Comparison of ENCODE assay signal across 15 cellular contexts in genomic region chr9:104923289-104923688, GRCh38. TPM values are rescaled to one million over a fixed set of nuclear protein-coding genes. Genes with fewer than 3 reads are reported as not detected.
A peak's percentile ranks its signal among the peaks of the same experiment; 100 is the strongest.
DNase-seq lines count a peak whose midpoint lies in the region; ATAC-seq and TF ChIP-seq lines count a peak whose summit lies in the region.
"Had no signal": no experiment of that assay in that cellular context is flagged by ENCODE, and none has a peak within 500 bp of the region (broad histone marks: within the 10 kb centered on the region; RNA-seq: fewer than 3 reads in every experiment).

No MANE protein-coding gene starts in this region.

- no peaks in the 10 kb centered on the region for H3K9me3 Mint-ChIP-seq in IgD-negative memory B cell
- H3K9me3 Mint-ChIP-seq in Caco-2 (ENCODE audit: unreplicated experiment): no peaks in the 10 kb centered on the region
- H3K9me3 Mint-ChIP-seq: neural progenitor cell had no signal

- H3K4me1 Mint-ChIP-seq in IgD-negative memory B cell (peaks cover 21 to 54% (median 41%) of the 10 kb centered on the region in 3 donors), Caco-2 (ENCODE audit: low read depth, unreplicated experiment) (peaks cover 14% of the 10 kb centered on the region)

- H3K4me1 ChIP-seq in adipocyte (ENCODE audit: control insufficient read depth, insufficient read depth, low read length) (peaks cover 72% of the 10 kb centered on the region), stomach (peaks cover 16 to 81% (median 52%) of the 10 kb centered on the region in 4 donors), Caco-2 (no peaks in the 10 kb centered on the region; the same call in 1 of the 2 replicates)

- H3K4me3 Mint-ChIP-seq in IgD-negative memory B cell: peak overlapping the region in 2 of 4 donors; percentile 19 to 63
- no peak overlapping the region for H3K4me3 Mint-ChIP-seq in Caco-2 (ENCODE audit: unreplicated experiment)
- H3K4me3 Mint-ChIP-seq: neural progenitor cell had no signal

- no peaks in the 10 kb centered on the region for H3K27me3 Mint-ChIP-seq in IgD-negative memory B cell
- H3K27me3 Mint-ChIP-seq in Caco-2 (ENCODE audit: insufficient read depth, unreplicated experiment): no peaks in the 10 kb centered on the region

- CTCF ChIA-PET in Caco-2 (lab: Charles Lee): interaction anchor here (1.2 kb wide), 1 partner anchor 60 kb away, joined by 5 read pairs; no protein-coding TSS in a partner anchor

- H3K4me3 ChIP-seq in adipocyte (ENCODE audit: low read length) (peak overlapping the region; percentile 97), stomach (peak overlapping the region in 2 of 4 donors; percentile 12), Caco-2 (ENCODE audit: low read depth, low read length) (no peak overlapping the region)
- H3K4me3 ChIP-seq: heart left ventricle, neural progenitor cell had no signal

- no peak for TF ChIP-seq EP300 in stomach (IDR thresholded peaks at IDR 0.05)

- in situ Hi-C loops in ACHN (cut with HindIII; ENCODE audit: low pct_ligation_motif_present, low pct_unique_long_range_greater_than_20kb, low sequenced_read_pairs): no loop called here

- H3K27ac ChIP-seq in stomach: peak overlapping the region in 3 of 5 donors; percentile 0 to 50 (median 2)
- H3K27ac ChIP-seq: neural progenitor cell had no signal

- no peak for ATAC-seq in GM19328 (IDR thresholded peaks at IDR 0.05; ENCODE audit: unreplicated experiment)
- ATAC-seq: heart left ventricle, left colon had no signal

- no peaks in the 10 kb centered on the region for H3K27me3 ChIP-seq in adipocyte (replicated peaks; ENCODE audit: control insufficient read depth, insufficient read depth, low read length)
- H3K27me3 ChIP-seq in stomach: no peaks in the 10 kb centered on the region
- no peaks in the 10 kb centered on the region for H3K27me3 ChIP-seq in Caco-2 (replicated peaks; ENCODE audit: control insufficient read depth, insufficient read depth, low read length)
- H3K27me3 ChIP-seq: heart left ventricle, neural progenitor cell had no signal

- H3K27ac Mint-ChIP-seq in IgD-negative memory B cell (peak overlapping the region in 2 of 3 donors; percentile 23 to 26), Caco-2 (ENCODE audit: unreplicated experiment) (no peak overlapping the region)
- H3K27ac Mint-ChIP-seq: neural progenitor cell had no signal

- TF ChIP-seq CTCF in stomach (IDR thresholded peaks at IDR 0.05) (no peak), Caco-2 (IDR thresholded peaks at IDR 0.05; ENCODE audit: insufficient read depth in 1 of 2, low read depth in 1 of 2, low read length in 1 of 2, severe bottlenecking in 1 of 2, unreplicated experiment in 1 of 2) (no peak)

- H3K9me3 ChIP-seq in adipocyte (ENCODE audit: control insufficient read depth, low read length) (no peaks in the 10 kb centered on the region), stomach (no peaks in the 10 kb centered on the region), Caco-2 (no peaks in the 10 kb centered on the region)
- H3K9me3 ChIP-seq: heart left ventricle had no signal

- WGBS in stomach, 5 donors: 63 to 78% (median 69%) methylated on average over 2 of the region's 2 CpGs

- no peaks in the 10 kb centered on the region for H3K36me3 Mint-ChIP-seq in IgD-negative memory B cell
- peaks cover 18% of the 10 kb centered on the region for H3K36me3 Mint-ChIP-seq in Caco-2 (ENCODE audit: insufficient read depth, unreplicated experiment)
- H3K36me3 Mint-ChIP-seq: neural progenitor cell had no signal

- H3K36me3 ChIP-seq in adipocyte (ENCODE audit: control insufficient read depth, insufficient read depth, low read length, severe bottlenecking): peaks cover 6% of the 10 kb centered on the region
- H3K36me3 ChIP-seq in stomach: no peaks in the 10 kb centered on the region
- no peaks in the 10 kb centered on the region for H3K36me3 ChIP-seq in Caco-2 (ENCODE audit: control insufficient read depth, insufficient read depth, low read length)
- H3K36me3 ChIP-seq: neural progenitor cell had no signal

- BruUV-seq in Caco-2 (replicated peaks; lab: Mats Ljungman, UMichigan): no TSS peak

- TF ChIP-seq POLR2A in stomach (IDR thresholded peaks at IDR 0.05): no peak

- intact Hi-C loops in stomach (cut with DNase I; ENCODE audit: low total_unique reads): no loop called here
- intact Hi-C loops in Caco-2 (cut with micrococcal nuclease; ENCODE audit: unreplicated experiment): no loop called here

- DNase-seq in adipocyte (ENCODE audit: low read depth) (peak; percentile 95), fibroblast of the conjunctiva (ENCODE audit: low read depth) (peak; percentile 85), stomach (no peak), Caco-2 (no peak), ACHN (no peak)
- DNase-seq: activated CD4-positive, alpha-beta T cell treated with anti-CD3 and anti-CD28 coated beads for 4 hours; activated T-cell treated with anti-CD3 and anti-CD28 coated beads, Interleukin-2, amount 50 U/mL, for 48 hours; amygdala; DMS 273 treated with DMSO at 0.1 percent for 48 hours; heart left ventricle; left colon; NCI-H2107 had no signal

- POLR2A ChIA-PET in Caco-2 (lab: Charles Lee): no interaction called here

- H3K9ac ChIP-seq in adipocyte (ENCODE audit: low read length): peak overlapping the region; percentile 98
- H3K9ac ChIP-seq: neural progenitor cell had no signal

RNA-seq across cellular contexts. Expression of gene ABCA1, which starts 4.7 kb away (rescaled TPM):
- polyA plus RNA-seq in IgD-negative memory B cell: 1.3 TPM
- total RNA-seq in stomach: 10 to 100 TPM; 16.2 to 75.3 (median 21.0) TPM
- polyA plus RNA-seq in stomach: 1 to 10 TPM; 1.9 to 4.9 (median 3.3) TPM
- total RNA-seq in Caco-2 (2022): 14.0 and 20.7 TPM in 2 replicates

Comparison
In these comparisons a context has a peak if more than half of its experiments do, and no peak if none do; other contexts are left out.
1. DNase-seq: peak in adipocyte (single experiment) and fibroblast of the conjunctiva (single experiment); none in stomach (single experiment), Caco-2 (0 of 2) and ACHN (single experiment).